Comparison of ENCODE assay signal across 13 cellular contexts in the genomic region with DNA sequence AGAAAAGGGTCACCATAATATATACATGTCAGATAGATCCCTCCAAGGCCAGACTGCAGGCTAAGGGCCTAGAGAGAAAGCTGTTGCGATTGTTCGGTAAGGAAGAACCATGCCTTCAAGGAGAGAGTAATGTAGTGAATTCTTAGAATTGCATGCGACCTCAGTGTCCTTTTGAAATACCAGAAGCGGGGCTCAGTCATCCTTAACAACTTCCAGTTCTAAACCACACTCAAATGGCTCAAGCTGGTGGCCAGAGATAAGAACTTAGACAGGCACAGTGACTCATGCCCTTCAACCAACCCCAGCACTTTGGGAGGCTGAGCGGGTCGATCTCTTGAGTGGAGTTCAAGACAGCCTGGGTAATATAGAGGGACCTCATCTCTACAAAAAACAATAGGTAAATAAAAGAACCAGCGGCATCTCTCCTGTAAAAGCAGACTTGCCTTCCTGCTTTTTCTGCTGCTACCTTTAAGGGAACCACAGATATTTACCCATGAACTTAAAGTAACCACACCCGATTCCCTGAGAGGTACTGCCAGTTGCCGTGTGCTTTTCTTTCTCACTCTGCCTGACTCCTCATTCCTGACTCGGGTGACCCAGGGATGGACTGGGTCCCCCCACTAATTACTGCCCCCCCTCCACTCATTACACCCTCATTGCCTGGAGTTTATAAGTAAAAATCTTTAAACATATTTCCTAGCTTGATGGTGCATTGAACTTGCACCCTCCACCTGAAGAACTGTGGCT. TPM values are rescaled to one million over a fixed set of nuclear protein-coding genes. Genes with fewer than 3 reads are reported as not detected.
DNase-seq lines count a peak whose midpoint lies in the region; ATAC-seq and TF ChIP-seq lines count a peak whose summit lies in the region.
"Had no signal": no experiment of that assay in that cellular context is flagged by ENCODE, and none has a peak within 500 bp of the region (broad histone marks: within the 10 kb centered on the region; RNA-seq: fewer than 3 reads in every experiment).

No MANE protein-coding gene starts in this region.

- H2AFZ ChIP-seq in osteoblast (ENCODE audit: low read length), result no peak overlapping the region
- no peak overlapping the region for H2AFZ ChIP-seq in neuronal stem cell (ENCODE audit: low read length)

- H3K27ac ChIP-seq in osteoblast (ENCODE audit: low read depth, low read length), result peak overlapping the region; percentile 81
- no peak overlapping the region for H3K27ac ChIP-seq in neuronal stem cell (replicated peaks; ENCODE audit: low read length)
- H3K27ac ChIP-seq: 22Rv1 had no signal

- WGBS in neuronal stem cell (ENCODE audit: extremely low coverage in 2 of 2, insufficient read length in 2 of 2, insufficient replicate concordance in 1 of 2), 2 donors, result no CpG with 5 or more reads among the region's 10 CpGs

- no peaks in the 10 kb centered on the region for H3K9me3 Mint-ChIP-seq in activated CD8-positive, alpha-beta T cell treated with anti-CD3 and anti-CD28 coated beads, Interleukin-2, amount 10 ng/mL, durations not matched to agents 7 days and 5 days (ENCODE audit: insufficient read depth)

- H4K20me1 ChIP-seq in osteoblast (ENCODE audit: insufficient read depth, low read length), result no peaks in the 10 kb centered on the region

- no peak overlapping the region for H3K14ac ChIP-seq in neuronal stem cell (ENCODE audit: low read length)

- H3K9ac ChIP-seq in neuronal stem cell (ENCODE audit: low read depth, low read length, poor library complexity), result no peak overlapping the region

- H3K36me3 Mint-ChIP-seq in activated CD8-positive, alpha-beta T cell treated with anti-CD3 and anti-CD28 coated beads, Interleukin-2, amount 10 ng/mL, durations not matched to agents 7 days and 5 days (ENCODE audit: low read depth), result no peaks in the 10 kb centered on the region

- TF ChIP-seq CTCF in osteoblast (IDR thresholded peaks at IDR 0.05; ENCODE audit: extremely low read depth, low read depth, low read length), result no peak

- H3K4me3 Mint-ChIP-seq in activated CD8-positive, alpha-beta T cell treated with anti-CD3 and anti-CD28 coated beads, Interleukin-2, amount 10 ng/mL, durations not matched to agents 7 days and 5 days, result peak overlapping the region; percentile 24

- peaks cover 18% of the 10 kb centered on the region for H3K27me3 Mint-ChIP-seq in activated CD8-positive, alpha-beta T cell treated with anti-CD3 and anti-CD28 coated beads, Interleukin-2, amount 10 ng/mL, durations not matched to agents 7 days and 5 days (ENCODE audit: low read depth)

- H2AK5ac ChIP-seq in neuronal stem cell (ENCODE audit: low read depth, low read length), result no peak overlapping the region

- H3K23ac ChIP-seq in neuronal stem cell (ENCODE audit: low read depth, low read length, poor library complexity), result no peak overlapping the region

- H3K4me3 ChIP-seq in osteoblast (ENCODE audit: insufficient read depth, low read length) (no peak overlapping the region), neuronal stem cell (ENCODE audit: low read length in 2 of 2) (no peak overlapping the region)

- ATAC-seq in activated CD8-positive, alpha-beta T cell treated with anti-CD3 and anti-CD28 coated beads, Interleukin-2, amount 10 ng/mL, durations not matched to agents 7 days and 5 days, result peak; percentile 76
- no peak for ATAC-seq in HG03460 (IDR thresholded peaks at IDR 0.05; ENCODE audit: unreplicated experiment)
- ATAC-seq: Panc1 had no signal

- H3K4me2 ChIP-seq in osteoblast (ENCODE audit: insufficient read depth, low read length) (peak overlapping the region; percentile 38), neuronal stem cell (ENCODE audit: insufficient read depth, low read length, poor library complexity, severe bottlenecking) (no peak overlapping the region)

- peak overlapping the region; percentile 34 for H3K27ac Mint-ChIP-seq in activated CD8-positive, alpha-beta T cell treated with anti-CD3 and anti-CD28 coated beads, Interleukin-2, amount 10 ng/mL, durations not matched to agents 7 days and 5 days

- H3K36me3 ChIP-seq in osteoblast (ENCODE audit: insufficient read depth, low read length), result no peaks in the 10 kb centered on the region
- H3K36me3 ChIP-seq in neuronal stem cell (replicated peaks in 1 of 2; ENCODE audit: control insufficient read depth in 2 of 2, insufficient read depth in 2 of 2, low read length in 2 of 2), result no peaks in the 10 kb centered on the region

- no peak overlapping the region for H2BK5ac ChIP-seq in neuronal stem cell (ENCODE audit: low read length)

- no peak overlapping the region for H2BK120ac ChIP-seq in neuronal stem cell (ENCODE audit: low read depth, low read length)

- no peak overlapping the region for H2BK12ac ChIP-seq in neuronal stem cell (ENCODE audit: low read length)

- POLR2A ChIA-PET in activated CD8-positive, alpha-beta T cell treated with anti-CD3 and anti-CD28 coated beads, Interleukin-2, amount 10 ng/mL, durations not matched to agents 7 days and 5 days (lab: Charles Lee), result interaction anchor here (0.6 kb wide), 1 partner anchor 32 kb away, joined by 4 read pairs; no protein-coding TSS in a partner anchor

- DNase-seq in NK-92 treated with Interleukin-12 subunit alpha and Interleukin-12 subunit beta, amount 100 ng/mL, for 24 hours (lab: John Stamatoyannopoulos, UW), result peak; percentile 62
- DNase-seq in NK-92 (lab: John Stamatoyannopoulos, UW; ENCODE audit: unreplicated experiment) (no peak), LHCN-M2 (ENCODE audit: low read depth) (peak; percentile 2), osteoblast (ENCODE audit: insufficient read length, low spot score, missing footprints) (peak; percentile 21), neuronal stem cell (ENCODE audit: low spot score) (no peak), GM03348 (ENCODE audit: low spot score) (no peak)
- DNase-seq in activated CD8-positive, alpha-beta T cell treated with anti-CD3 and anti-CD28 coated beads, Interleukin-2, amount 10 ng/mL, durations not matched to agents 7 days and 5 days, result no peak
- DNase-seq: foreskin fibroblast, NCI-H1048 had no signal

- no peak overlapping the region for H3K4ac ChIP-seq in neuronal stem cell (ENCODE audit: low read length)

- H3K4me1 ChIP-seq in osteoblast (ENCODE audit: insufficient read depth, low read length), result peaks cover 21% of the 10 kb centered on the region
- no peaks in the 10 kb centered on the region for H3K4me1 ChIP-seq in neuronal stem cell (ENCODE audit: control insufficient read depth in 2 of 2, insufficient read depth in 1 of 2, low read depth in 1 of 2, low read length in 2 of 2)

- no peak overlapping the region for H3K18ac ChIP-seq in neuronal stem cell (ENCODE audit: low read length)

- H3K27me3 ChIP-seq in osteoblast (ENCODE audit: insufficient read depth, low read length) (no peaks in the 10 kb centered on the region), neuronal stem cell (ENCODE audit: control insufficient read depth in 3 of 3, insufficient read depth in 3 of 3, low read depth in 1 of 3, low read length in 3 of 3) (peaks cover 0 to 4% (median 3%) of the 10 kb centered on the region in 3 experiments)

- H3K9me3 ChIP-seq in osteoblast (ENCODE audit: low read depth, low read length), result no peaks in the 10 kb centered on the region
- H3K9me3 ChIP-seq in neuronal stem cell (replicated peaks in 1 of 2; ENCODE audit: control insufficient read depth in 2 of 2, insufficient read depth in 1 of 2, low read depth in 1 of 2, low read length in 2 of 2), result peaks cover 0 to 20% of the 10 kb centered on the region in 2 donors

- no peak overlapping the region for H2BK15ac ChIP-seq in neuronal stem cell (ENCODE audit: low read length)

- H3K79me1 ChIP-seq in neuronal stem cell (ENCODE audit: low read depth, low read length), result peaks cover 1% of the 10 kb centered on the region

- H3K4me1 Mint-ChIP-seq in activated CD8-positive, alpha-beta T cell treated with anti-CD3 and anti-CD28 coated beads, Interleukin-2, amount 10 ng/mL, durations not matched to agents 7 days and 5 days (ENCODE audit: low read depth), result peaks cover 54% of the 10 kb centered on the region

- H4K91ac ChIP-seq in neuronal stem cell (ENCODE audit: low read depth, low read length, poor library complexity), result no peak overlapping the region

- H4K8ac ChIP-seq in neuronal stem cell (ENCODE audit: low read depth, low read length), result no peak overlapping the region

- no peaks in the 10 kb centered on the region for H3K79me2 ChIP-seq in osteoblast (ENCODE audit: insufficient read depth, low read length)

- CTCF ChIA-PET in activated CD8-positive, alpha-beta T cell treated with anti-CD3 and anti-CD28 coated beads, Interleukin-2, amount 10 ng/mL, durations not matched to agents 7 days and 5 days (lab: Charles Lee), result interaction anchor here (1.2 to 1.3 kb wide), 3 partner anchors 16 to 231 kb away, joined by 3 read pairs; no protein-coding TSS in a partner anchor

RNA-seq across cellular contexts. Expression of gene SIGLEC6, which starts 15.4 kb away (rescaled TPM):
- total RNA-seq in LHCN-M2 (2014; rRNA removed) (not detected in 2 replicates), osteoblast (not detected in 2 replicates)
- not detected for polyA plus RNA-seq in LHCN-M2 (2012)
- total RNA-seq in activated CD8-positive, alpha-beta T cell treated with anti-CD3 and anti-CD28 coated beads, Interleukin-2, amount 10 ng/mL, durations not matched to agents 7 days and 5 days, result under 1 TPM in 1 of 2 experiments, not detected in 1; 0.29 TPM
- polyA plus RNA-seq in neuronal stem cell (2013, experiment 1 of 2), result not detected
- not detected for polyA plus RNA-seq in neuronal stem cell (2013, experiment 2 of 2)
- total RNA-seq: myocyte had no signal

RNA-seq across cellular contexts. Expression of gene ZNF175, which starts 24.3 kb away (rescaled TPM):
- 2.9 and 4.0 TPM in 2 replicates for total RNA-seq in LHCN-M2 (2014; rRNA removed)
- polyA plus RNA-seq in LHCN-M2 (2012), result 4.7 TPM
- 1 to 10 TPM; 8.4 to 9.7 TPM for total RNA-seq in activated CD8-positive, alpha-beta T cell treated with anti-CD3 and anti-CD28 coated beads, Interleukin-2, amount 10 ng/mL, durations not matched to agents 7 days and 5 days
- 6.2 and 7.6 TPM in 2 replicates for total RNA-seq in osteoblast
- 4.0 TPM for polyA plus RNA-seq in neuronal stem cell (2013, experiment 1 of 2)
- polyA plus RNA-seq in neuronal stem cell (2013, experiment 2 of 2), result 4.4 TPM

RNA-seq across cellular contexts. Expression of gene SIGLEC12, which starts 45.2 kb away (rescaled TPM):
- not detected in 2 replicates for total RNA-seq in LHCN-M2 (2014; rRNA removed)
- polyA plus RNA-seq in LHCN-M2 (2012), result not detected
- under 1 TPM; 0.34 to 0.53 TPM for total RNA-seq in activated CD8-positive, alpha-beta T cell treated with anti-CD3 and anti-CD28 coated beads, Interleukin-2, amount 10 ng/mL, durations not matched to agents 7 days and 5 days
- total RNA-seq in osteoblast, result under 0.01 TPM in 1 of 2 replicates, not detected in the other
- polyA plus RNA-seq in neuronal stem cell (2013, experiment 1 of 2), result not detected
- polyA plus RNA-seq in neuronal stem cell (2013, experiment 2 of 2), result not detected
- total RNA-seq: myocyte had no signal

Comparison
In these comparisons a context has a peak if more than half of its experiments do, and no peak if none do; other contexts are left out.
1. DNase-seq: peak in NK-92 treated with Interleukin-12 subunit alpha and Interleukin-12 subunit beta, amount 100 ng/mL, for 24 hours (single experiment), LHCN-M2 (single experiment) and osteoblast (single experiment); none in NK-92 (single experiment), activated CD8-positive, alpha-beta T cell treated with anti-CD3 and anti-CD28 coated beads, Interleukin-2, amount 10 ng/mL, durations not matched to agents 7 days and 5 days (single experiment), neuronal stem cell (single experiment) and GM03348 (single experiment).